10 cellular contexts compared by ENCODE assay signal in the genomic region with DNA sequence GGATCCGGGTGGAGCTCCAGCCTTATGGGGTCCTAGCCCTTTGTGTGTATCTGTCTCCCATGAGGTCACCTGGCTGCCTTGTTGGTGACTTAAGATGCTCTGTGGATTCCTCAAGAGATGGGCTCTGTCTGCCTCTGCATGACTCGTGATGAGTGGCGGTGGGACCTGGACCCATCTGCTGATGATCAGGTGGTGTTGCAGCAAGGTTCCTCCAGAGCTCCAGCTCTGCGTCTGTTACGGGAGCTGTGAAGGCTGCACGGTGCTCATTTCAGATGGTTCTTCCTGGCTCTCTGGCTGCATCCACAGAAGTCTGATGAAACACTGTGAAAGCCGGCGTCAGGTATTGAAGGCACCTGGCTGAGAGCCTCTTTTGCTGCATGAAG. TPM values are rescaled to one million over a fixed set of nuclear protein-coding genes. Genes with fewer than 3 reads are reported as not detected.
DNase-seq lines count a peak whose midpoint lies in the region; ATAC-seq and TF ChIP-seq lines count a peak whose summit lies in the region.
"Had no signal": no experiment of that assay in that cellular context is flagged by ENCODE, and none has a peak within 500 bp of the region (broad histone marks: within the 10 kb centered on the region; RNA-seq: fewer than 3 reads in every experiment).

No MANE protein-coding gene starts in this region.

- peak overlapping the region; percentile 92 for H3K4me3 Mint-ChIP-seq in neural crest cell

- H3K27me3 Mint-ChIP-seq in neural crest cell (ENCODE audit: low read depth), result no peaks in the 10 kb centered on the region

- no peaks in the 10 kb centered on the region for H4K20me1 ChIP-seq in MM.1S (ENCODE audit: insufficient read depth, low read length)

- no peaks in the 10 kb centered on the region for H3K9me3 Mint-ChIP-seq in neural crest cell

- no peak for ATAC-seq in GM19467 (IDR thresholded peaks at IDR 0.05; ENCODE audit: unreplicated experiment)

- H3K27ac Mint-ChIP-seq in neural crest cell (ENCODE audit: unreplicated experiment), result no peak overlapping the region
- H3K27ac Mint-ChIP-seq: IgD-negative memory B cell had no signal

- H2AFZ ChIP-seq in MM.1S (ENCODE audit: low read length), result no peak overlapping the region

- H3K27ac ChIP-seq in MM.1S (ENCODE audit: low read length) (peak overlapping the region; percentile 74), esophagus squamous epithelium (no peak overlapping the region)

- WGBS in esophagus squamous epithelium, 2 donors, result 41 to 68% methylated on average over 3 to 5 of the region's 8 CpGs

- DNase-seq in DMS53 (lab: John Stamatoyannopoulos, UW), result peak; percentile 33
- DNase-seq in MM.1S, result peak; percentile 42
- DNase-seq in cerebellar cortex (ENCODE audit: low spot score), result peak; percentile 54
- no peak for DNase-seq in neural crest cell (ENCODE audit: low read depth, low spot score)
- no peak for DNase-seq in activated CD8-positive, alpha-beta memory T cell treated with anti-CD3 and anti-CD28 coated beads for 24 hours
- DNase-seq in esophagus squamous epithelium (lab: John Stamatoyannopoulos, UW), result no peak
- DNase-seq in OCI-M2 (lab: John Stamatoyannopoulos, UW; ENCODE audit: unreplicated experiment), result no peak
- DNase-seq: occipital lobe had no signal

- peaks cover 66% of the 10 kb centered on the region for H3K79me2 ChIP-seq in MM.1S (ENCODE audit: low read length)

- intact Hi-C loops in esophagus squamous epithelium (cut with DNase I), result no loop called here

- H3K9me3 ChIP-seq in MM.1S (replicated peaks; ENCODE audit: insufficient read depth, low read length) (no peaks in the 10 kb centered on the region), esophagus squamous epithelium (no peaks in the 10 kb centered on the region)

- H3K9me2 ChIP-seq in MM.1S (replicated peaks; ENCODE audit: insufficient read depth, low read length), result no peaks in the 10 kb centered on the region

- TF ChIP-seq POLR2A in esophagus squamous epithelium (IDR thresholded peaks at IDR 0.05), result no peak

- no peaks in the 10 kb centered on the region for H3K36me3 ChIP-seq in MM.1S (replicated peaks; ENCODE audit: insufficient read depth, low read length)
- no peaks in the 10 kb centered on the region for H3K36me3 ChIP-seq in esophagus squamous epithelium

- no peaks in the 10 kb centered on the region for H3K36me3 Mint-ChIP-seq in neural crest cell (ENCODE audit: low read depth)
- H3K36me3 Mint-ChIP-seq: IgD-negative memory B cell had no signal

- H3K9ac ChIP-seq in MM.1S (ENCODE audit: low read length), result peak overlapping the region; percentile 82

- H3K27me3 ChIP-seq in MM.1S (replicated peaks; ENCODE audit: insufficient read depth, low read length) (no peaks in the 10 kb centered on the region), esophagus squamous epithelium (peaks cover 0 to 5% (median 0%) of the 10 kb centered on the region in 4 donors)

- H3K4me3 ChIP-seq in MM.1S (ENCODE audit: low read length), result peak overlapping the region; percentile 72
- peak overlapping the region in 1 of 4 donors; percentile 84 for H3K4me3 ChIP-seq in esophagus squamous epithelium

- peak overlapping the region; percentile 83 for H3K4me2 ChIP-seq in MM.1S (ENCODE audit: low read depth, low read length)

- H3K4me1 ChIP-seq in MM.1S (ENCODE audit: low read length) (peaks cover 41% of the 10 kb centered on the region), esophagus squamous epithelium (peaks cover 8 to 42% (median 21%) of the 10 kb centered on the region in 3 donors)

- TF ChIP-seq CTCF in MM.1S (IDR thresholded peaks at IDR 0.05; ENCODE audit: low read length), result no peak
- TF ChIP-seq CTCF in neural crest cell (conservative IDR thresholded peaks at IDR 0.05), result no peak
- no peak for TF ChIP-seq CTCF in esophagus squamous epithelium (IDR thresholded peaks at IDR 0.05)

- peaks cover 25% of the 10 kb centered on the region for H3F3A ChIP-seq in MM.1S (ENCODE audit: insufficient read depth, low read length)

- peaks cover 64% of the 10 kb centered on the region for H3K4me1 Mint-ChIP-seq in neural crest cell

RNA-seq across cellular contexts. Expression of gene AGAP1, which starts 2.4 kb away (rescaled TPM):
- total RNA-seq in neural crest cell (54.7 and 57.7 TPM in 2 replicates), esophagus squamous epithelium (10 to 100 TPM in 3 of 4 donors, 1 to 10 TPM in 1; 7.2 to 19.6 (median 15.2) TPM)

Comparison
In these comparisons a context has a peak if more than half of its experiments do, and no peak if none do; other contexts are left out.
1. DNase-seq: peak in DMS53 (single experiment), MM.1S (single experiment) and cerebellar cortex (single experiment); none in neural crest cell (single experiment), activated CD8-positive, alpha-beta memory T cell treated with anti-CD3 and anti-CD28 coated beads for 24 hours (single experiment), esophagus squamous epithelium (single experiment) and OCI-M2 (single experiment).